Comparison of ENCODE assay signal across 12 cellular contexts in the genomic region with DNA sequence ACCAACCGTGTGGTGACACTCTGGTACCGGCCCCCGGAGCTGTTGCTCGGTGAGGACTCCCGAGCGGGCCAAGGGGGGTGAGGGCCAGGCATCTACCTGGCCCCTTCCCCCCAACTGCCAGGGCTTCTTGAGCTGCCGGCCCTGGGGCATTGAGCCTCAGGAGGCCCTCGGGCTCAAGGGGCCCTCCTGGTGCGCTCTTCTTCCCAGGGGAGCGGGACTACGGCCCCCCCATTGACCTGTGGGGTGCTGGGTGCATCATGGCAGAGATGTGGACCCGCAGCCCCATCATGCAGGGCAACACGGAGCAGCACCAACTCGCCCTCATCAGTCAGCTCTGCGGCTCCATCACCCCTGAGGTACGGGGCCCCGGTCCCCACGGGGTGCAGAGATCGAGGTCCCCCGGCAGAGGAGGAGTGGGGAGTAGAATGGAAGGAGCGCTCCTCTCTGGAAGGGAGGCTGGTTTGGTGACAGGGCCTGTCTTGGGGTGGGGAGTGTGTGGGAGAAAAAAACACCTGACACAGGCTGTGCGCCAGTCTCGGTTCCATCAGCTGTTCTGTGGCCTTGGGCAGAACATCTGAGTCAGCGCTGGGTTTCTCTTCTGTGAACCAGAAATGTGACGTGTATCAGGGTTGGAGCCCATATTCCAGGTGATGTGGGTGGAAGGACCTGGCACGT. TPM values are rescaled to one million over a fixed set of nuclear protein-coding genes. Genes with fewer than 3 reads are reported as not detected.
A peak's percentile ranks its signal among the peaks of the same experiment; 100 is the strongest.
DNase-seq lines count a peak whose midpoint lies in the region; ATAC-seq, FAIRE-seq and TF ChIP-seq lines count a peak whose summit lies in the region.
"Had no signal": no experiment of that assay in that cellular context is flagged by ENCODE, and none has a peak within 500 bp of the region (broad histone marks: within the 10 kb centered on the region; RNA-seq: fewer than 3 reads in every experiment).

No MANE protein-coding gene starts in this region.

- H3K9me3 ChIP-seq in pancreas = no peaks in the 10 kb centered on the region

- no peaks in the 10 kb centered on the region for H3K27me3 Mint-ChIP-seq in activated naive CD4-positive, alpha-beta T cell treated with anti-CD3 and anti-CD28 coated beads for 36 hours (ENCODE audit: low read depth)
- H3K27me3 Mint-ChIP-seq in activated naive CD4-positive, alpha-beta T cell treated with anti-CD3 and anti-CD28 coated beads, Interleukin-2, amount 10 ng/mL, durations not matched to agents 7 days and 5 days = no peaks in the 10 kb centered on the region
- no peaks in the 10 kb centered on the region for H3K27me3 Mint-ChIP-seq in stimulated activated naive CD8-positive, alpha-beta T cell treated with anti-CD3 and anti-CD28 coated beads, Interleukin-15, amount 100 ng/mL, for 72 hours

- intact Hi-C loops in activated naive CD4-positive, alpha-beta T cell treated with anti-CD3 and anti-CD28 coated beads for 36 hours (cut with micrococcal nuclease) = no loop called here
- intact Hi-C loops in pancreas (cut with DNase I) = no loop called here

- 48 to 49% methylated on average over 26 of the region's 26 CpGs for WGBS in pancreas, 2 donors

- peak overlapping the region; percentile 11 for H3K4me3 Mint-ChIP-seq in activated naive CD4-positive, alpha-beta T cell treated with anti-CD3 and anti-CD28 coated beads for 36 hours
- H3K4me3 Mint-ChIP-seq in activated naive CD4-positive, alpha-beta T cell treated with anti-CD3 and anti-CD28 coated beads, Interleukin-2, amount 10 ng/mL, durations not matched to agents 7 days and 5 days = no peak overlapping the region
- peak overlapping the region; percentile 1 to 42 for H3K4me3 Mint-ChIP-seq in stimulated activated naive CD8-positive, alpha-beta T cell treated with anti-CD3 and anti-CD28 coated beads, Interleukin-15, amount 100 ng/mL, for 72 hours

- CTCF ChIA-PET in activated naive CD4-positive, alpha-beta T cell treated with anti-CD3 and anti-CD28 coated beads for 36 hours (lab: Charles Lee) = interaction anchor here (0.9 to 5.0 kb wide), 3 partner anchors 53 to 131 kb away, joined by 3 to 35 read pairs (median 3); partner anchors contain the start of gene TOR2A
- CTCF ChIA-PET in activated naive CD4-positive, alpha-beta T cell treated with anti-CD3 and anti-CD28 coated beads, Interleukin-2, amount 10 ng/mL, durations not matched to agents 7 days and 5 days (lab: Charles Lee) = interaction anchor here (1.8 to 2.0 kb wide), 3 partner anchors 54 to 133 kb away, joined by 5 to 16 read pairs (median 7); partner anchors contain the start of gene TOR2A

- H3K4me1 Mint-ChIP-seq in activated naive CD4-positive, alpha-beta T cell treated with anti-CD3 and anti-CD28 coated beads for 36 hours (ENCODE audit: low read depth) = peaks cover 48% of the 10 kb centered on the region
- peaks cover 61% of the 10 kb centered on the region for H3K4me1 Mint-ChIP-seq in activated naive CD4-positive, alpha-beta T cell treated with anti-CD3 and anti-CD28 coated beads, Interleukin-2, amount 10 ng/mL, durations not matched to agents 7 days and 5 days
- H3K4me1 Mint-ChIP-seq in stimulated activated naive CD8-positive, alpha-beta T cell treated with anti-CD3 and anti-CD28 coated beads, Interleukin-15, amount 100 ng/mL, for 72 hours = peaks cover 61% of the 10 kb centered on the region

- peak; percentile 63 for DNase-seq in activated naive CD4-positive, alpha-beta T cell treated with anti-CD3 and anti-CD28 coated beads for 36 hours
- no peak for DNase-seq in activated naive CD4-positive, alpha-beta T cell treated with anti-CD3 and anti-CD28 coated beads, Interleukin-2, amount 10 ng/mL, durations not matched to agents 7 days and 5 days
- DNase-seq in activated naive CD4-positive, alpha-beta T cell treated with anti-CD3 and anti-CD28 coated beads, Interleukin-2, amount 50 U/mL, for 72 hours (ENCODE audit: low spot score in 2 of 2) = peak in 1 of 2 donors; percentile 58
- DNase-seq in pancreas (peak; percentile 71 to 91 (median 86)), NCI-H2107 treated with DMSO at 0.1 percent for 48 hours (lab: John Stamatoyannopoulos, UW; ENCODE audit: unreplicated experiment) (no peak)
- peak in 1 of 2 donors; percentile 48 for DNase-seq in stimulated activated naive CD8-positive, alpha-beta T cell treated with anti-CD3 and anti-CD28 coated beads, Interleukin-15, amount 100 ng/mL, for 72 hours
- DNase-seq: IMR-90, NCI-H187 treated with DMSO at 0.1 percent for 48 hours had no signal

- no peaks in the 10 kb centered on the region for H3K9me3 Mint-ChIP-seq in activated naive CD4-positive, alpha-beta T cell treated with anti-CD3 and anti-CD28 coated beads for 36 hours
- H3K9me3 Mint-ChIP-seq in activated naive CD4-positive, alpha-beta T cell treated with anti-CD3 and anti-CD28 coated beads, Interleukin-2, amount 10 ng/mL, durations not matched to agents 7 days and 5 days = no peaks in the 10 kb centered on the region
- H3K9me3 Mint-ChIP-seq in activated naive CD4-positive, alpha-beta T cell treated with anti-CD3 and anti-CD28 coated beads, Interleukin-2, amount 50 U/mL, for 72 hours = no peaks in the 10 kb centered on the region
- H3K9me3 Mint-ChIP-seq in stimulated activated naive CD8-positive, alpha-beta T cell treated with anti-CD3 and anti-CD28 coated beads, Interleukin-15, amount 100 ng/mL, for 72 hours = no peaks in the 10 kb centered on the region

- no peak for TF ChIP-seq CTCF in pancreas (IDR thresholded peaks at IDR 0.05)

- FAIRE-seq in pancreas (lab: Jason Lieb, UNC) = no peak
- FAIRE-seq: bronchial epithelial cell had no signal

- peaks cover 5 to 55% (median 42%) of the 10 kb centered on the region in 3 donors for H3K36me3 ChIP-seq in pancreas

- TF ChIP-seq POLR2A in GM18505 (IDR thresholded peaks at IDR 0.05; ENCODE audit: borderline replicate concordance, extremely low read depth, insufficient read depth, insufficient read length) = no peak

- H3K27me3 ChIP-seq in pancreas = no peaks in the 10 kb centered on the region

- peak overlapping the region; percentile 12 to 59 (median 52) for H3K27ac ChIP-seq in pancreas
- H3K27ac ChIP-seq: epithelial cell of prostate had no signal

- no peak overlapping the region for H3K27ac Mint-ChIP-seq in activated naive CD4-positive, alpha-beta T cell treated with anti-CD3 and anti-CD28 coated beads for 36 hours
- H3K27ac Mint-ChIP-seq in activated naive CD4-positive, alpha-beta T cell treated with anti-CD3 and anti-CD28 coated beads, Interleukin-2, amount 10 ng/mL, durations not matched to agents 7 days and 5 days = no peak overlapping the region
- H3K27ac Mint-ChIP-seq in activated naive CD4-positive, alpha-beta T cell treated with anti-CD3 and anti-CD28 coated beads, Interleukin-2, amount 50 U/mL, for 72 hours = peak overlapping the region; percentile 82 to 93
- H3K27ac Mint-ChIP-seq in stimulated activated naive CD8-positive, alpha-beta T cell treated with anti-CD3 and anti-CD28 coated beads, Interleukin-15, amount 100 ng/mL, for 72 hours = peak overlapping the region; percentile 20 to 82

- peak; percentile 22 to 39 for ATAC-seq in activated naive CD4-positive, alpha-beta T cell treated with anti-CD3 and anti-CD28 coated beads, Interleukin-2, amount 50 U/mL, for 72 hours
- ATAC-seq in pancreas (peak; percentile 44 to 52 (median 46)), GM18505 (IDR thresholded peaks at IDR 0.05; ENCODE audit: unreplicated experiment) (no peak), GM18909 (IDR thresholded peaks at IDR 0.05; ENCODE audit: poor library complexity, unreplicated experiment) (no peak)
- ATAC-seq in stimulated activated naive CD8-positive, alpha-beta T cell treated with anti-CD3 and anti-CD28 coated beads, Interleukin-15, amount 100 ng/mL, for 72 hours = no peak

- H3K36me3 Mint-ChIP-seq in activated naive CD4-positive, alpha-beta T cell treated with anti-CD3 and anti-CD28 coated beads for 36 hours (ENCODE audit: low read depth) = peaks cover 42% of the 10 kb centered on the region
- peaks cover 48% of the 10 kb centered on the region for H3K36me3 Mint-ChIP-seq in activated naive CD4-positive, alpha-beta T cell treated with anti-CD3 and anti-CD28 coated beads, Interleukin-2, amount 10 ng/mL, durations not matched to agents 7 days and 5 days
- peaks cover 31 to 34% of the 10 kb centered on the region in 2 donors for H3K36me3 Mint-ChIP-seq in activated naive CD4-positive, alpha-beta T cell treated with anti-CD3 and anti-CD28 coated beads, Interleukin-2, amount 50 U/mL, for 72 hours

- H3K4me1 ChIP-seq in pancreas = peaks cover 23 to 42% (median 32%) of the 10 kb centered on the region in 3 donors

- H3K4me3 ChIP-seq in pancreas = peak overlapping the region in 1 of 4 donors; percentile 6

RNA-seq across cellular contexts. Expression of gene CDK9, which starts 2.6 kb away (rescaled TPM):
- 10 to 100 TPM; 64.6 to 73.6 TPM for total RNA-seq in activated naive CD4-positive, alpha-beta T cell treated with anti-CD3 and anti-CD28 coated beads for 36 hours
- 10 to 100 TPM; 74.8 to 89.3 TPM for total RNA-seq in activated naive CD4-positive, alpha-beta T cell treated with anti-CD3 and anti-CD28 coated beads, Interleukin-2, amount 50 U/mL, for 72 hours
- total RNA-seq in pancreas = 10 to 100 TPM; 33.9 to 58.2 (median 43.9) TPM
- polyA plus RNA-seq in pancreas = 100 to 1,000 TPM in 1 of 2 donors, 10 to 100 TPM in 1; 73.7 to 119 TPM

RNA-seq across cellular contexts. Expression of gene SH2D3C, which starts 10.0 kb away (rescaled TPM):
- total RNA-seq in activated naive CD4-positive, alpha-beta T cell treated with anti-CD3 and anti-CD28 coated beads for 36 hours = 10 to 100 TPM; 27.2 to 27.3 TPM
- total RNA-seq in activated naive CD4-positive, alpha-beta T cell treated with anti-CD3 and anti-CD28 coated beads, Interleukin-2, amount 50 U/mL, for 72 hours = 10 to 100 TPM; 39.3 to 39.5 TPM
- total RNA-seq in pancreas = 1 to 10 TPM; 1.4 to 4.8 (median 1.8) TPM
- polyA plus RNA-seq in pancreas = 1 to 10 TPM; 6.9 to 7.1 TPM
- total RNA-seq: bronchial epithelial cell had no signal

RNA-seq across cellular contexts. Expression of gene FPGS, which starts 14.2 kb away (rescaled TPM):
- 10 to 100 TPM; 67.8 to 73.0 TPM for total RNA-seq in activated naive CD4-positive, alpha-beta T cell treated with anti-CD3 and anti-CD28 coated beads for 36 hours
- total RNA-seq in activated naive CD4-positive, alpha-beta T cell treated with anti-CD3 and anti-CD28 coated beads, Interleukin-2, amount 50 U/mL, for 72 hours = 10 to 100 TPM; 64.8 to 73.8 TPM
- 10 to 100 TPM; 27.0 to 41.3 (median 34.3) TPM for total RNA-seq in pancreas
- polyA plus RNA-seq in pancreas = 10 to 100 TPM; 57.1 to 85.3 TPM

RNA-seq across cellular contexts. Expression of gene TOR2A, which starts 53.4 kb away (rescaled TPM):
- total RNA-seq in activated naive CD4-positive, alpha-beta T cell treated with anti-CD3 and anti-CD28 coated beads for 36 hours = 10 to 100 TPM; 11.8 to 12.7 TPM
- total RNA-seq in activated naive CD4-positive, alpha-beta T cell treated with anti-CD3 and anti-CD28 coated beads, Interleukin-2, amount 50 U/mL, for 72 hours = 10 to 100 TPM; 10.9 to 17.1 TPM
- total RNA-seq in pancreas = 1 to 10 TPM; 4.2 to 9.0 (median 5.8) TPM
- polyA plus RNA-seq in pancreas = 10 to 100 TPM; 10.1 to 17.5 TPM

Comparison
In these comparisons a context has a peak if more than half of its experiments do, and no peak if none do; other contexts are left out.
1. DNase-seq: peak in activated naive CD4-positive, alpha-beta T cell treated with anti-CD3 and anti-CD28 coated beads for 36 hours (single experiment) and pancreas (6 of 6); none in activated naive CD4-positive, alpha-beta T cell treated with anti-CD3 and anti-CD28 coated beads, Interleukin-2, amount 10 ng/mL, durations not matched to agents 7 days and 5 days (single experiment) and NCI-H2107 treated with DMSO at 0.1 percent for 48 hours (single experiment).
2. H3K27ac Mint-ChIP-seq: peak in activated naive CD4-positive, alpha-beta T cell treated with anti-CD3 and anti-CD28 coated beads, Interleukin-2, amount 50 U/mL, for 72 hours (2 of 2) and stimulated activated naive CD8-positive, alpha-beta T cell treated with anti-CD3 and anti-CD28 coated beads, Interleukin-15, amount 100 ng/mL, for 72 hours (2 of 2); none in activated naive CD4-positive, alpha-beta T cell treated with anti-CD3 and anti-CD28 coated beads for 36 hours (single experiment) and activated naive CD4-positive, alpha-beta T cell treated with anti-CD3 and anti-CD28 coated beads, Interleukin-2, amount 10 ng/mL, durations not matched to agents 7 days and 5 days (single experiment).
3. ATAC-seq: peak in activated naive CD4-positive, alpha-beta T cell treated with anti-CD3 and anti-CD28 coated beads, Interleukin-2, amount 50 U/mL, for 72 hours (2 of 2) and pancreas (4 of 4); none in stimulated activated naive CD8-positive, alpha-beta T cell treated with anti-CD3 and anti-CD28 coated beads, Interleukin-15, amount 100 ng/mL, for 72 hours (single experiment), GM18505 (single experiment) and GM18909 (single experiment).
4. RNA of gene SH2D3C, which starts 10.0 kb away (total RNA-seq): 39.3 to 39.5 TPM in activated naive CD4-positive, alpha-beta T cell treated with anti-CD3 and anti-CD28 coated beads, Interleukin-2, amount 50 U/mL, for 72 hours and 27.2 to 27.3 TPM in activated naive CD4-positive, alpha-beta T cell treated with anti-CD3 and anti-CD28 coated beads for 36 hours; 1.4 to 4.8 TPM in pancreas; every median in the first group is over 4 times any median in the second.